1 cellular context compared by ENCODE assay signal in genomic region chr3:125166581-125166980, GRCh38.
TF ChIP-seq lines count a peak whose summit lies in the region.

No MANE protein-coding gene starts in this region.

TF ChIP-seq in K562, 482 proteins besides CTCF, POLR2A, EP300 and RAD21 (continued from another document):
- TF ChIP-seq MEIS2 (IDR thresholded peaks at IDR 0.05; ENCODE audit: partially characterized antibody) (no peak), SMARCC2 (IDR thresholded peaks at IDR 0.05; ENCODE audit: low read depth) (no peak), CGGBP1 (CRISPR knock-in tag; IDR thresholded peaks at IDR 0.05) (no peak), ZNF239 (CRISPR knock-in tag; IDR thresholded peaks at IDR 0.05) (no peak)
- TF ChIP-seq, protein P1, sequence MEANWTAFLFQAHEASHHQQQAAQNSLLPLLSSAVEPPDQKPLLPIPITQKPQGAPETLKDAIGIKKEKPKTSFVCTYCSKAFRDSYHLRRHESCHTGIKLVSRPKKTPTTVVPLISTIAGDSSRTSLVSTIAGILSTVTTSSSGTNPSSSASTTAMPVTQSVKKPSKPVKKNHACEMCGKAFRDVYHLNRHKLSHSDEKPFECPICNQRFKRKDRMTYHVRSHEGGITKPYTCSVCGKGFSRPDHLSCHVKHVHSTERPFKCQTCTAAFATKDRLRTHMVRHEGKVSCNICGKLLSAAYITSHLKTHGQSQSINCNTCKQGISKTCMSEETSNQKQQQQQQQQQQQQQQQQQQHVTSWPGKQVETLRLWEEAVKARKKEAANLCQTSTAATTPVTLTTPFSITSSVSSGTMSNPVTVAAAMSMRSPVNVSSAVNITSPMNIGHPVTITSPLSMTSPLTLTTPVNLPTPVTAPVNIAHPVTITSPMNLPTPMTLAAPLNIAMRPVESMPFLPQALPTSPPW (CRISPR knock-in tag; IDR thresholded peaks at IDR 0.05): no peak
